9 cellular contexts compared by ENCODE assay signal in the genomic region with DNA sequence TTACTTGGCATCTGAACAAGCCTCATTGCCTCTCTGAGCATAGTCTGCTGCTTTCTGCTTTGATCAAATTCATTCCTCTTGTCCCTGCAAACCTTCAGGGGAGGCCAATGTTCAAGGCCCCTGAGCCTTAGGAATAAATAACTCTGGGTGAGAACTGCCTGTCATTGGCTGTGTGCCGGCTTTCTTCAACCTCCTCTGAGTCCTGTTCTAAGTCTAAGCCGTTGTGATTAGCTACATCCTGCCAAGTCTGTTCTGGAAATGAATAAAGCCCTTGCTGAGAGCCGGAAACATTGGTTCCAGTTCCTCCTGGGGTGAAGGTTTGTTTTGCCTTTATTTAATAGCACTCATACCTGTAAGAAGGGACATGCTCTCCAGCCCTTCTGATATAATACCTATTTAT. TPM values are rescaled to one million over a fixed set of nuclear protein-coding genes. Genes with fewer than 3 reads are reported as not detected.
DNase-seq lines count a peak whose midpoint lies in the region; ATAC-seq and TF ChIP-seq lines count a peak whose summit lies in the region.
"Had no signal": no experiment of that assay in that cellular context is flagged by ENCODE, and none has a peak within 500 bp of the region (broad histone marks: within the 10 kb centered on the region; RNA-seq: fewer than 3 reads in every experiment).

No MANE protein-coding gene starts in this region.

- H3K4me1 ChIP-seq in Loucy (ENCODE audit: insufficient read depth, low read length, poor library complexity, severe bottlenecking) = peaks cover 25% of the 10 kb centered on the region
- H3K4me1 ChIP-seq in muscle layer of colon (ENCODE audit: insufficient read depth, low read length) = peaks cover 70% of the 10 kb centered on the region

- H3K4me3 ChIP-seq in Loucy (ENCODE audit: low read length, poor library complexity, severe bottlenecking) (no peak overlapping the region), muscle layer of colon (ENCODE audit: low read depth in 1 of 2, low read length in 2 of 2) (peak overlapping the region in 1 of 2 donors; percentile 28)

- H3K4me2 ChIP-seq in Loucy (ENCODE audit: low read depth, low read length, poor library complexity, severe bottlenecking) = peak overlapping the region; percentile 50

- no peaks in the 10 kb centered on the region for H3F3A ChIP-seq in Loucy (ENCODE audit: low read depth)

- peaks cover 97% of the 10 kb centered on the region for H4K20me1 ChIP-seq in Loucy (ENCODE audit: insufficient read depth, low read length, poor library complexity, severe bottlenecking)

- DNase-seq in Right ventricle myocardium inferior (ENCODE audit: missing footprints) (no peak), cardiac septum (ENCODE audit: low spot score) (no peak), dermis blood vessel endothelial cell (peak; percentile 81), NCI-H1930 (lab: John Stamatoyannopoulos, UW) (no peak), NCI-H345 (lab: John Stamatoyannopoulos, UW) (no peak)

- no peak for TF ChIP-seq CTCF in Loucy (conservative IDR thresholded peaks at IDR 0.05; ENCODE audit: low read length)

- peaks cover 100% of the 10 kb centered on the region for H3K79me2 ChIP-seq in Loucy (ENCODE audit: insufficient read depth, low read length)

- H3K9ac ChIP-seq in Loucy (ENCODE audit: low read depth, low read length, poor library complexity, severe bottlenecking) (no peak overlapping the region), muscle layer of colon (ENCODE audit: low read length) (no peak overlapping the region)

- H3K9me2 ChIP-seq in Loucy (replicated peaks; ENCODE audit: low read depth, low read length) = no peaks in the 10 kb centered on the region

- no peak overlapping the region for H2AFZ ChIP-seq in Loucy (ENCODE audit: low read length)

- H3K27me3 ChIP-seq in Loucy (ENCODE audit: insufficient read depth, low read length, poor library complexity, severe bottlenecking) (no peaks in the 10 kb centered on the region), muscle layer of colon (ENCODE audit: control insufficient read depth in 1 of 2, insufficient read depth in 2 of 2, low read length in 2 of 2) (no peaks in the 10 kb centered on the region)

- H3K36me3 ChIP-seq in Loucy (ENCODE audit: insufficient read depth, low read length) (peaks cover 16% of the 10 kb centered on the region; the same call in 1 of the 2 replicates), muscle layer of colon (ENCODE audit: insufficient read depth, low read length) (no peaks in the 10 kb centered on the region)

- no peaks in the 10 kb centered on the region for H3K9me3 ChIP-seq in Loucy (ENCODE audit: insufficient read depth, low read depth, low read length)
- no peaks in the 10 kb centered on the region for H3K9me3 ChIP-seq in muscle layer of colon (ENCODE audit: low read length)

- H3K27ac ChIP-seq in muscle layer of colon (ENCODE audit: low read depth, low read length) = peak overlapping the region; percentile 47
- H3K27ac ChIP-seq: VCaP had no signal

- intact Hi-C loops in Right ventricle myocardium inferior (cut with DNase I) (loop anchor here (1.0 kb wide), 1 partner anchor 13 kb away; no protein-coding TSS in a partner anchor), cardiac septum (cut with DNase I) (loop anchor here (5.0 kb wide), 1 partner anchor 55 kb away; a partner anchor contains a TSS)

- ATAC-seq in Right ventricle myocardium inferior (peak; percentile 76), HG03045 (IDR thresholded peaks at IDR 0.05; ENCODE audit: unreplicated experiment) (no peak)

RNA-seq across cellular contexts. Expression of a gene that starts 13.8 kb away (rescaled TPM):
- total RNA-seq in Right ventricle myocardium inferior (27.2 TPM), cardiac septum (29.7 TPM), dermis blood vessel endothelial cell (79.5 and 85.4 TPM in 2 replicates)

RNA-seq across cellular contexts. Expression of a gene that starts 53.8 kb away (rescaled TPM):
- total RNA-seq in Right ventricle myocardium inferior = 14.9 TPM
- 19.5 TPM for total RNA-seq in cardiac septum
- 12.4 and 16.4 TPM in 2 replicates for total RNA-seq in dermis blood vessel endothelial cell
